Comparison of ENCODE assay signal across 11 cellular contexts in the genomic region with DNA sequence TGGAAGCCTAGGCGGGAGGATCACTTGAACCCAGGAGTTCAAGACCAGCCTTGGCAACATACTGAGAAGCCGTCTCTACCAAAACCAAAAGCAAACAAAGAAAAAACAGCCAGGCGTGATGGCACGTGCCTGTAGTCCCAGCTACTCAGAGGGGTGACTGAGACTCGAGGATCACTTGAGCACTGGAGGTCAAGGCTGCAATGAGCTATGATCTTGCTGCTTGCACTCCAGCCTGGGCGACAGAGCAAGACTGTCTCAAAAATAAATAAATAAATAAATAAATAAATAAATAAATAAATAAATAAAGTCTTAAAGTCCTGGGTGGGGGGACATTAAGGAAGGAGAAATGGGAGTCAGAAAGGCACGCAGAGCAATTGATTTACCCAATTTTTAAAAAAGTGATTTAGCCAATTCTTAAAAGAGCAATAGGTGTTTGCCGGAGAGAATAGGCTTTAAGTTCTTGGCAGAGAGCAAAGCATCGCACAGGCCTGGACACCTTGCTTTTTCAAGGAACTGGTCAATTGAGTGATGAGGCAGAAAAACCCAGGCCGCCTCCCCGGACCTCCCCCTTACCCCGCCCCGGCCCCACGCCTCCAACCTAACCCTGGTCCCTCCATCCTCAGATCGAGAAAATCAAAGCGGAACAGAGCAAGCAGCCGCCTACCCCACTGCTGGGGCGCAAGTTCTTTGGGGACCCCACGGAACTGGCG. TPM values are rescaled to one million over a fixed set of nuclear protein-coding genes. Genes with fewer than 3 reads are reported as not detected.
DNase-seq lines count a peak whose midpoint lies in the region; ATAC-seq and TF ChIP-seq lines count a peak whose summit lies in the region.
"Had no signal": no experiment of that assay in that cellular context is flagged by ENCODE, and none has a peak within 500 bp of the region (broad histone marks: within the 10 kb centered on the region; RNA-seq: fewer than 3 reads in every experiment).

No MANE protein-coding gene starts in this region.

- ATAC-seq in GM18520 (IDR thresholded peaks at IDR 0.05; ENCODE audit: unreplicated experiment): no peak

- no peaks in the 10 kb centered on the region for H3K36me3 Mint-ChIP-seq in nephron progenitor cell (ENCODE audit: low read depth)

- intact Hi-C loops in dorsolateral prefrontal cortex (cut with DNase I): no loop called here

- H3K4me3 ChIP-seq in AG10803 (ENCODE audit: low read length) (peak overlapping the region; percentile 51), dorsolateral prefrontal cortex (peak overlapping the region in 39 of 59 donors; percentile 1 to 58 (median 31))

- TF ChIP-seq CTCF in AG10803 (conservative IDR thresholded peaks at IDR 0.05; ENCODE audit: low read length) (no peak), GM20000 (IDR thresholded peaks at IDR 0.05; ENCODE audit: extremely low read depth, missing control alignments) (no peak), dorsolateral prefrontal cortex (IDR thresholded peaks at IDR 0.05 in 54 of 56, conservative IDR thresholded peaks at IDR 0.05 in 2 of 56; ENCODE audit: low read depth in 1 of 56, partially characterized antibody in 56 of 56) (no peak), nephron progenitor cell (IDR thresholded peaks at IDR 0.05) (no peak)

- H3K27me3 Mint-ChIP-seq in nephron progenitor cell (ENCODE audit: low read depth, poor library complexity): peaks cover 89% of the 10 kb centered on the region

- peak overlapping the region; percentile 23 for H3K4me3 Mint-ChIP-seq in nephron progenitor cell
- H3K4me3 Mint-ChIP-seq: activated naive CD4-positive, alpha-beta T cell treated with anti-CD3 and anti-CD28 coated beads for 36 hours had no signal

- H3K4me1 Mint-ChIP-seq in nephron progenitor cell: peaks cover 12% of the 10 kb centered on the region

- H3K27me3 ChIP-seq in dorsolateral prefrontal cortex: peaks cover 0 to 8% (median 0%) of the 10 kb centered on the region in 45 donors

- H3K27ac Mint-ChIP-seq in nephron progenitor cell: no peak overlapping the region
- H3K27ac Mint-ChIP-seq: activated naive CD4-positive, alpha-beta T cell treated with anti-CD3 and anti-CD28 coated beads for 36 hours had no signal

- DNase-seq in AG10803 (ENCODE audit: low read depth) (no peak), GM20000 (ENCODE audit: low spot score) (peak; percentile 66), dorsolateral prefrontal cortex (no peak), nephron progenitor cell (peak; percentile 32), NCI-H1436 (lab: John Stamatoyannopoulos, UW) (no peak), kidney tubule cell (ENCODE audit: low spot score) (no peak)
- no peak for DNase-seq in activated CD8-positive, alpha-beta memory T cell treated with anti-CD3 and anti-CD28 coated beads, Interleukin-2, amount 50 U/mL, for 4 hours
- DNase-seq: activated naive CD4-positive, alpha-beta T cell treated with anti-CD3 and anti-CD28 coated beads for 36 hours; Kasumi-1; NCI-H82 had no signal

- H3K27ac ChIP-seq in dorsolateral prefrontal cortex: peak overlapping the region in 2 of 59 donors; percentile 13 to 18

- H3K9me3 Mint-ChIP-seq in nephron progenitor cell: peaks cover 6% of the 10 kb centered on the region
- H3K9me3 Mint-ChIP-seq: activated naive CD4-positive, alpha-beta T cell treated with anti-CD3 and anti-CD28 coated beads for 36 hours had no signal

RNA-seq across cellular contexts. Expression of a gene that starts 9.5 kb away (rescaled TPM):
- 10 to 100 TPM; 14.0 to 58.3 (median 25.4) TPM for total RNA-seq in dorsolateral prefrontal cortex

RNA-seq across cellular contexts. Expression of a gene that starts 34.0 kb away (rescaled TPM):
- 100 to 1,000 TPM in 6 of 120 experiments, 10 to 100 TPM in 114; 36.1 to 111 (median 69.5) TPM for total RNA-seq in dorsolateral prefrontal cortex

Comparison
In these comparisons a context has a peak if more than half of its experiments do, and no peak if none do; other contexts are left out.
1. DNase-seq: peak in GM20000 (single experiment) and nephron progenitor cell (single experiment); none in AG10803 (single experiment), dorsolateral prefrontal cortex (0 of 10), activated CD8-positive, alpha-beta memory T cell treated with anti-CD3 and anti-CD28 coated beads, Interleukin-2, amount 50 U/mL, for 4 hours (single experiment), NCI-H1436 (single experiment) and kidney tubule cell (single experiment).